8 cellular contexts compared by ENCODE assay signal in genomic region chr4:92303621-92304027, GRCh38. TPM values are rescaled to one million over a fixed set of nuclear protein-coding genes. Genes with fewer than 3 reads are reported as not detected.
A peak's percentile ranks its signal among the peaks of the same experiment; 100 is the strongest.
DNase-seq lines count a peak whose midpoint lies in the region; TF ChIP-seq lines count a peak whose summit lies in the region.

Gene GRID2, plus strand, starts transcription at chr4:92303966.

- H3K9ac ChIP-seq in HUES48 (ENCODE audit: low read depth, low read length), result no peak within 1 kb of the TSS
- H3K9ac ChIP-seq in stomach smooth muscle (ENCODE audit: low read length in 2 of 2), result no peak within 1 kb of the TSS

- H3K4me1 ChIP-seq in HUES48 (ENCODE audit: control insufficient read depth, insufficient read depth, low read length) (peaks cover 52% of the 10 kb centered on the region), stomach smooth muscle (ENCODE audit: control insufficient read depth, insufficient read depth, low read length) (peaks cover 11% of the 10 kb centered on the region)

- H3K36me3 ChIP-seq in HUES48 (ENCODE audit: control insufficient read depth, insufficient read depth, low read length) (no peaks in the 10 kb centered on the region), stomach smooth muscle (ENCODE audit: control insufficient read depth in 2 of 2, insufficient read depth in 2 of 2, low read length in 2 of 2) (no peaks in the 10 kb centered on the region)

- peaks cover 6% of the 10 kb centered on the region for H3K27me3 ChIP-seq in HUES48 (ENCODE audit: control insufficient read depth, insufficient read depth, low read length)
- peaks cover 23 to 39% of the 10 kb centered on the region in 2 donors for H3K27me3 ChIP-seq in stomach smooth muscle (ENCODE audit: control insufficient read depth in 1 of 2, insufficient read depth in 2 of 2, low read length in 2 of 2)

- H3K9me3 ChIP-seq in HUES48 (ENCODE audit: control insufficient read depth, insufficient read depth, low read length) (no peaks in the 10 kb centered on the region), stomach smooth muscle (ENCODE audit: control insufficient read depth in 2 of 2, low read length in 2 of 2) (no peaks in the 10 kb centered on the region)

- CTCF ChIA-PET in GM10248 (lab: Yijun Ruan, JAX), result interaction anchor here (0.6 to 0.7 kb wide), 2 partner anchors 121 to 262 kb away, joined by 3 to 4 read pairs; no protein-coding TSS in a partner anchor

- TF ChIP-seq CTCF in WI38 (IDR thresholded peaks at IDR 0.05; ENCODE audit: low read depth, low read length) (no peak), GM10248 (IDR thresholded peaks at IDR 0.05; ENCODE audit: control extremely low read depth, extremely low read depth, low read depth, missing control alignments) (no peak)

- POLR2A ChIA-PET in GM10248 (lab: Yijun Ruan, JAX), result no interaction called here

- H3K4me3 ChIP-seq in HUES48 (ENCODE audit: low read depth, low read length) (peak within 1 kb of the TSS; percentile 84), WI38 (ENCODE audit: low read depth, low read length) (peak within 1 kb of the TSS; percentile 52), stomach smooth muscle (ENCODE audit: low read length in 2 of 2) (peak within 1 kb of the TSS; percentile 63 to 65)

- H3K27ac ChIP-seq in HUES48 (ENCODE audit: low read depth, low read length), result peak within 1 kb of the TSS; percentile 60
- no peak within 1 kb of the TSS for H3K27ac ChIP-seq in stomach smooth muscle (ENCODE audit: low read length)

- DNase-seq in iPS DF 19.7 (ENCODE audit: low read depth, low spot score) (peak; percentile 64), HT-29 (ENCODE audit: low spot score) (no peak), KG1 (lab: John Stamatoyannopoulos, UW) (no peak), GM10248 (ENCODE audit: extremely low spot score) (no peak), SW480 (ENCODE audit: low spot score) (no peak)

RNA-seq across cellular contexts. Expression of gene GRID2, which starts in this region (rescaled TPM):
- total RNA-seq in HT-29 (2014; rRNA removed; shearing (Covaris generic)), result not detected in 2 replicates
